In genomic region chr9:77876091-77876490, GRCh38 we compare ENCODE assay signal across 11 cellular contexts.
DNase-seq lines count a peak whose midpoint lies in the region; ATAC-seq lines count a peak whose summit lies in the region.
"Had no signal": no experiment of that assay in that cellular context is flagged by ENCODE, and none has a peak within 500 bp of the region (broad histone marks: within the 10 kb centered on the region; RNA-seq: fewer than 3 reads in every experiment).

No MANE protein-coding gene starts in this region.

- DNase-seq in D341Med (ENCODE audit: low spot score) (peak; percentile 42), NCI-H1048 (lab: John Stamatoyannopoulos, UW) (peak; percentile 68), dermis blood vessel endothelial cell (peak; percentile 76), myocyte (ENCODE audit: low read depth) (peak; percentile 38), putamen (ENCODE audit: low spot score) (no peak), LoVo (ENCODE audit: low spot score) (no peak), UCSD-AML1 (lab: John Stamatoyannopoulos, UW; ENCODE audit: unreplicated experiment) (no peak)
- DNase-seq: activated CD8-positive, alpha-beta T cell treated with anti-CD3 and anti-CD28 coated beads, Interleukin-2, amount 10 ng/mL, durations not matched to agents 7 days and 5 days; activated naive CD4-positive, alpha-beta T cell; psoas muscle had no signal

- ATAC-seq in GM19395 (IDR thresholded peaks at IDR 0.05; ENCODE audit: unreplicated experiment): no peak
- ATAC-seq: activated CD8-positive, alpha-beta T cell treated with anti-CD3 and anti-CD28 coated beads, Interleukin-2, amount 10 ng/mL, durations not matched to agents 7 days and 5 days; psoas muscle had no signal

Comparison
In these comparisons a context has a peak if more than half of its experiments do, and no peak if none do; other contexts are left out.
1. DNase-seq: peak in D341Med (single experiment), NCI-H1048 (single experiment), dermis blood vessel endothelial cell (single experiment) and myocyte (single experiment); none in putamen (single experiment), LoVo (single experiment) and UCSD-AML1 (single experiment).